32 cellular contexts compared by ENCODE assay signal in the genomic region with DNA sequence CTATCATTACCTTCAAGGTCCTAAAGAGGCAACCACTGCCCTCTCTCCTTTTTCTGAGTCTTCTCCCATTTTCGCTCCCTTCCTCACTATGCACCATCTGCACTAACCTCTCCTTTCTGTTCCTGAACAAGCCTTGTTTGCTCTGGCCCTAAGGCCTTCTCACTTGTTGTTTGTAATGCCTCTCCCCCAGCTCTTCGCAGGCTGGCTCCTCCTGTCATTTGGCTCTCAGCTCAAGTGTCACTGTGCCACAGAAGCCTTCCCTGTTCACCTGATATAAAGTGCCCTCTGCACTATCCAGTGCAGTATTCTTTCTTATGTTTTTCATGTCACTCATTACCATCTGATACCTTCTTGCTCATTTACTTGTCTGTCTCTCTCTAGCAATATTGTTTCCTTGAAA.
"Had no signal": no experiment of that assay in that cellular context is flagged by ENCODE, and none has a peak within 500 bp of the region (broad histone marks: within the 10 kb centered on the region; RNA-seq: fewer than 3 reads in every experiment).

No MANE protein-coding gene starts in this region.

- H3K27ac ChIP-seq: epithelial cell of prostate, esophagus squamous epithelium, heart right ventricle, left ventricle myocardium inferior, pancreas, prostate gland, skin epidermis, thoracic aorta, vagina had no signal

- H3K4me3 ChIP-seq: esophagus squamous epithelium, heart right ventricle, left ventricle myocardium inferior, lung, mucosa of descending colon, pancreas, prostate gland, skin epidermis, thoracic aorta, vagina had no signal

- H3K4me1 ChIP-seq: esophagus squamous epithelium, heart right ventricle, left ventricle myocardium inferior, pancreas, prostate gland, vagina had no signal

- H3K27me3 ChIP-seq: esophagus squamous epithelium, pancreas, vagina had no signal

- H3K36me3 ChIP-seq: esophagus squamous epithelium, heart right ventricle, left ventricle myocardium inferior, pancreas, prostate gland, thoracic aorta, vagina had no signal

- DNase-seq: activated CD4-positive, alpha-beta T cell treated with anti-CD3 and anti-CD28 coated beads for 36 hours; activated CD4-positive, CD25-positive, alpha-beta regulatory T cell; activated CD8-positive, alpha-beta memory T cell treated with anti-CD3 and anti-CD28 coated beads, Interleukin-2, amount 10 ng/mL, durations not matched to agents 7 days and 5 days; activated CD8-positive, alpha-beta T cell treated with anti-CD3 and anti-CD28 coated beads, Interleukin-2, amount 10 ng/mL, durations not matched to agents 7 days and 5 days; activated naive CD4-positive, alpha-beta T cell; activated T-cell treated with anti-CD3 and anti-CD28 coated beads, Interleukin-2, amount 50 U/mL, for 72 hours; esophagus squamous epithelium; foreskin melanocyte; heart right ventricle; kidney glomerular epithelial cell; left ventricle myocardium inferior; mesendoderm; mucosa of descending colon; nucleus accumbens; pancreas; retina; stimulated activated CD4-positive, alpha-beta T cell treated with anti-CD3 and anti-CD28 coated beads, Interleukin-4, amount 100 ng/mL, for 24 hours; trophoblast cell had no signal

- ATAC-seq: activated CD4-positive, alpha-beta T cell treated with anti-CD3 and anti-CD28 coated beads for 36 hours; activated CD8-positive, alpha-beta memory T cell treated with anti-CD3 and anti-CD28 coated beads, Interleukin-2, amount 10 ng/mL, durations not matched to agents 7 days and 5 days; activated CD8-positive, alpha-beta T cell treated with anti-CD3 and anti-CD28 coated beads, Interleukin-2, amount 10 ng/mL, durations not matched to agents 7 days and 5 days; activated naive CD4-positive, alpha-beta T cell treated with anti-CD3 and anti-CD28 coated beads, Interleukin-2, amount 50 U/mL, for 72 hours; activated T-cell treated with anti-CD3 and anti-CD28 coated beads, Interleukin-2, amount 50 U/mL, for 72 hours; heart right ventricle; mucosa of descending colon; pancreas; sciatic nerve; stimulated activated effector memory CD8-positive, alpha-beta T cell treated with anti-CD3 and anti-CD28 coated beads, Interleukin-12 subunit alpha, Interleukin-12 subunit beta, amount 100 ng/mL, for 72 hours had no signal

- H3K4me1 Mint-ChIP-seq: activated CD4-positive, alpha-beta T cell treated with anti-CD3 and anti-CD28 coated beads for 36 hours; activated CD8-positive, alpha-beta memory T cell treated with anti-CD3 and anti-CD28 coated beads, Interleukin-2, amount 10 ng/mL, durations not matched to agents 7 days and 5 days; central memory CD8-positive, alpha-beta T cell; nephron; stimulated activated effector memory CD8-positive, alpha-beta T cell treated with anti-CD3 and anti-CD28 coated beads, Interleukin-12 subunit alpha, Interleukin-12 subunit beta, amount 100 ng/mL, for 72 hours had no signal

- H3K27me3 Mint-ChIP-seq: activated CD4-positive, alpha-beta T cell treated with anti-CD3 and anti-CD28 coated beads for 36 hours; activated CD8-positive, alpha-beta memory T cell treated with anti-CD3 and anti-CD28 coated beads, Interleukin-2, amount 10 ng/mL, durations not matched to agents 7 days and 5 days; central memory CD8-positive, alpha-beta T cell; dendritic cell treated with granulocyte-macrophage colony-stimulating factor and Interleukin-4, amounts not matched to agents 40 ng/mL and 50 ng/mL, for 4 days; stimulated activated naive CD8-positive, alpha-beta T cell treated with anti-CD3 and anti-CD28 coated beads, Interleukin-15, Interleukin-2, amounts not matched to agents 100 ng/mL and 50 ng/mL, for 24 hours had no signal

- H3K4me3 Mint-ChIP-seq: activated CD4-positive, alpha-beta T cell treated with anti-CD3 and anti-CD28 coated beads for 36 hours; activated CD8-positive, alpha-beta memory T cell treated with anti-CD3 and anti-CD28 coated beads, Interleukin-2, amount 10 ng/mL, durations not matched to agents 7 days and 5 days; activated CD8-positive, alpha-beta T cell treated with anti-CD3 and anti-CD28 coated beads, Interleukin-2, amount 10 ng/mL, durations not matched to agents 7 days and 5 days; activated T-cell treated with anti-CD3 and anti-CD28 coated beads, Interleukin-2, amount 50 U/mL, for 72 hours; central memory CD8-positive, alpha-beta T cell; dendritic cell treated with granulocyte-macrophage colony-stimulating factor and Interleukin-4, amounts not matched to agents 40 ng/mL and 50 ng/mL, for 4 days; nephron; stimulated activated effector memory CD8-positive, alpha-beta T cell treated with anti-CD3 and anti-CD28 coated beads, Interleukin-12 subunit alpha, Interleukin-12 subunit beta, amount 100 ng/mL, for 72 hours; stimulated activated naive CD8-positive, alpha-beta T cell treated with anti-CD3 and anti-CD28 coated beads, Interleukin-15, Interleukin-2, amounts not matched to agents 100 ng/mL and 50 ng/mL, for 24 hours; T-helper 2 cell treated with Interferon-gamma antibody and Interleukin-4, amounts not matched to agents 5 μg/mL and 100 μg/mL, for 36 hours had no signal

- H3K36me3 Mint-ChIP-seq: activated CD8-positive, alpha-beta memory T cell treated with anti-CD3 and anti-CD28 coated beads, Interleukin-2, amount 10 ng/mL, durations not matched to agents 7 days and 5 days; stimulated activated effector memory CD8-positive, alpha-beta T cell treated with anti-CD3 and anti-CD28 coated beads, Interleukin-12 subunit alpha, Interleukin-12 subunit beta, amount 100 ng/mL, for 72 hours had no signal

- H3K9me3 ChIP-seq: esophagus squamous epithelium, mucosa of descending colon, pancreas, prostate gland, thoracic aorta, vagina had no signal

- H3K27ac Mint-ChIP-seq: activated CD4-positive, alpha-beta T cell treated with anti-CD3 and anti-CD28 coated beads for 36 hours; activated CD8-positive, alpha-beta memory T cell treated with anti-CD3 and anti-CD28 coated beads, Interleukin-2, amount 10 ng/mL, durations not matched to agents 7 days and 5 days; activated CD8-positive, alpha-beta T cell treated with anti-CD3 and anti-CD28 coated beads, Interleukin-2, amount 10 ng/mL, durations not matched to agents 7 days and 5 days; activated naive CD4-positive, alpha-beta T cell treated with anti-CD3 and anti-CD28 coated beads, Interleukin-2, amount 50 U/mL, for 72 hours; activated T-cell treated with anti-CD3 and anti-CD28 coated beads, Interleukin-2, amount 50 U/mL, for 72 hours; dendritic cell treated with granulocyte-macrophage colony-stimulating factor and Interleukin-4, amounts not matched to agents 40 ng/mL and 50 ng/mL, for 4 days; nephron; stimulated activated effector memory CD8-positive, alpha-beta T cell treated with anti-CD3 and anti-CD28 coated beads, Interleukin-12 subunit alpha, Interleukin-12 subunit beta, amount 100 ng/mL, for 72 hours; stimulated activated naive CD8-positive, alpha-beta T cell treated with anti-CD3 and anti-CD28 coated beads, Interleukin-15, Interleukin-2, amounts not matched to agents 100 ng/mL and 50 ng/mL, for 24 hours; T-helper 2 cell treated with Interferon-gamma antibody and Interleukin-4, amounts not matched to agents 5 μg/mL and 100 μg/mL, for 36 hours had no signal
